ENCODE assay signal across 1 cellular context in the genomic region with DNA sequence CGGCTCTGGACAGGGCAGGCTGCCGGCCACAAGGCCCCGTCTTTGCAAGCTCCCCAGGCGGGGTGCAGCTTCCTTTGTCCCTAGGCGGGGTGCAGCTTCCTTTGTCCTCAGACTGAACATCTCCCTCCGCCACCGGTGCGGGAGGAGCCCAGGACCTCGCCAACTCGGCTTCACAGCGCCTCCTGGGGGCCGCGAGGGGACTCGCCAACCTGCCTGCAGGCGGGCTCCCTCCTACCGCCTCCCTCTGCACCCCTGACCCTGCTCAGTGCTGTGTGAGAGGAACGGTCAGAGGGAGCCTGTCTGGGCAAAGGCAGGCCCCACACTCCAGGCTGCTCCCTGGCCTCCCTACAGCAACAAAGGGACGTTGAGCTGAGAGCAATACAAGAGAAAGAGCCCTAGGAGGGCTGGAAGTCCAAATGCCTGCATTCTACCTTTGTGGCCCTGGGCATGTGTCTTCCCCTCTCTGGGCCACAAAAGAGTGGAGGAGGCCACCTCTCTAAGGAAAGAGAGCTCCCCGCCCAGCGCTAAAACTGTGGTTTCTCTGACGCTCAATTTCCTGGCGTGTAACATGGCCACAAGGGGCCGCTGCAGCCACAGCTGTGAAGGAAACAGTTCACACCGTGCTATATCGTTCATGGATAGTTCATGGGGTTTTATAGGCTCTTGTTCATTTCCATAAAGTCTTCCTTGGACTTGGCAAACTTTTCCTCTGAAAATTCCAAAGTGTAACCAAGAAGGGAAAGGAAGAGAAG.
TF ChIP-seq lines count a peak whose summit lies in the region.

No MANE protein-coding gene starts in this region.

TF ChIP-seq in HepG2, 621 proteins besides CTCF, POLR2A, EP300 and RAD21 (continued from another document and continues in another):
- TF ChIP-seq TOPORS (CRISPR knock-in tag; IDR thresholded peaks at IDR 0.05) (no peak), CAMTA2 (CRISPR knock-in tag; IDR thresholded peaks at IDR 0.05; ENCODE audit: borderline replicate concordance) (no peak), RXRB (CRISPR knock-in tag; IDR thresholded peaks at IDR 0.05; ENCODE audit: borderline replicate concordance) (peak; percentile 62; the same call in 1 of the 2 replicates), NBN (conservative IDR thresholded peaks at IDR 0.05) (no peak), NR2F6 (IDR thresholded peaks at IDR 0.05) (no peak), NR2F6 (CRISPR knock-in tag; IDR thresholded peaks at IDR 0.05) (no peak; the same call in 1 of the 2 replicates), ZNF75D (CRISPR knock-in tag; IDR thresholded peaks at IDR 0.05; ENCODE audit: borderline replicate concordance) (no peak), MLLT10 (CRISPR knock-in tag; IDR thresholded peaks at IDR 0.05) (no peak), DNMT3B (CRISPR knock-in tag; conservative IDR thresholded peaks at IDR 0.05) (peak; percentile 68), GATAD1 (CRISPR knock-in tag; IDR thresholded peaks at IDR 0.05) (peak; percentile 5; the same call in 1 of the 2 replicates), RBAK (CRISPR knock-in tag; IDR thresholded peaks at IDR 0.05) (peak; percentile 77; the same call in 1 of the 2 replicates), ZNF282 (IDR thresholded peaks at IDR 0.05; ENCODE audit: partially characterized antibody) (no peak)
- TF ChIP-seq, protein P1, sequence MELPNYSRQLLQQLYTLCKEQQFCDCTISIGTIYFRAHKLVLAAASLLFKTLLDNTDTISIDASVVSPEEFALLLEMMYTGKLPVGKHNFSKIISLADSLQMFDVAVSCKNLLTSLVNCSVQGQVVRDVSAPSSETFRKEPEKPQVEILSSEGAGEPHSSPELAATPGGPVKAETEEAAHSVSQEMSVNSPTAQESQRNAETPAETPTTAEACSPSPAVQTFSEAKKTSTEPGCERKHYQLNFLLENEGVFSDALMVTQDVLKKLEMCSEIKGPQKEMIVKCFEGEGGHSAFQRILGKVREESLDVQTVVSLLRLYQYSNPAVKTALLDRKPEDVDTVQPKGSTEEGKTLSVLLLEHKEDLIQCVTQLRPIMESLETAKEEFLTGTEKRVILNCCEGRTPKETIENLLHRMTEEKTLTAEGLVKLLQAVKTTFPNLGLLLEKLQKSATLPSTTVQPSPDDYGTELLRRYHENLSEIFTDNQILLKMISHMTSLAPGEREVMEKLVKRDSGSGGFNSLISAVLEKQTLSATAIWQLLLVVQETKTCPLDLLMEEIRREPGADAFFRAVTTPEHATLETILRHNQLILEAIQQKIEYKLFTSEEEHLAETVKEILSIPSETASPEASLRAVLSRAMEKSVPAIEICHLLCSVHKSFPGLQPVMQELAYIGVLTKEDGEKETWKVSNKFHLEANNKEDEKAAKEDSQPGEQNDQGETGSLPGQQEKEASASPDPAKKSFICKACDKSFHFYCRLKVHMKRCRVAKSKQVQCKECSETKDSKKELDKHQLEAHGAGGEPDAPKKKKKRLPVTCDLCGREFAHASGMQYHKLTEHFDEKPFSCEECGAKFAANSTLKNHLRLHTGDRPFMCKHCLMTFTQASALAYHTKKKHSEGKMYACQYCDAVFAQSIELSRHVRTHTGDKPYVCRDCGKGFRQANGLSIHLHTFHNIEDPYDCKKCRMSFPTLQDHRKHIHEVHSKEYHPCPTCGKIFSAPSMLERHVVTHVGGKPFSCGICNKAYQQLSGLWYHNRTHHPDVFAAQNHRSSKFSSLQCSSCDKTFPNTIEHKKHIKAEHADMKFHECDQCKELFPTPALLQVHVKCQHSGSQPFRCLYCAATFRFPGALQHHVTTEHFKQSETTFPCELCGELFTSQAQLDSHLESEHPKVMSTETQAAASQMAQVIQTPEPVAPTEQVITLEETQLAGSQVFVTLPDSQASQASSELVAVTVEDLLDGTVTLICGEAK (IDR thresholded peaks at IDR 0.05) = no peak
- TF ChIP-seq, protein P1 (CRISPR knock-in tag; IDR thresholded peaks at IDR 0.05) = no peak
- TF ChIP-seq, protein P2, sequence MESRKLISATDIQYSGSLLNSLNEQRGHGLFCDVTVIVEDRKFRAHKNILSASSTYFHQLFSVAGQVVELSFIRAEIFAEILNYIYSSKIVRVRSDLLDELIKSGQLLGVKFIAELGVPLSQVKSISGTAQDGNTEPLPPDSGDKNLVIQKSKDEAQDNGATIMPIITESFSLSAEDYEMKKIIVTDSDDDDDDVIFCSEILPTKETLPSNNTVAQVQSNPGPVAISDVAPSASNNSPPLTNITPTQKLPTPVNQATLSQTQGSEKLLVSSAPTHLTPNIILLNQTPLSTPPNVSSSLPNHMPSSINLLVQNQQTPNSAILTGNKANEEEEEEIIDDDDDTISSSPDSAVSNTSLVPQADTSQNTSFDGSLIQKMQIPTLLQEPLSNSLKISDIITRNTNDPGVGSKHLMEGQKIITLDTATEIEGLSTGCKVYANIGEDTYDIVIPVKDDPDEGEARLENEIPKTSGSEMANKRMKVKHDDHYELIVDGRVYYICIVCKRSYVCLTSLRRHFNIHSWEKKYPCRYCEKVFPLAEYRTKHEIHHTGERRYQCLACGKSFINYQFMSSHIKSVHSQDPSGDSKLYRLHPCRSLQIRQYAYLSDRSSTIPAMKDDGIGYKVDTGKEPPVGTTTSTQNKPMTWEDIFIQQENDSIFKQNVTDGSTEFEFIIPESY (CRISPR knock-in tag; IDR thresholded peaks at IDR 0.05) = no peak
- TF ChIP-seq, protein P3, sequence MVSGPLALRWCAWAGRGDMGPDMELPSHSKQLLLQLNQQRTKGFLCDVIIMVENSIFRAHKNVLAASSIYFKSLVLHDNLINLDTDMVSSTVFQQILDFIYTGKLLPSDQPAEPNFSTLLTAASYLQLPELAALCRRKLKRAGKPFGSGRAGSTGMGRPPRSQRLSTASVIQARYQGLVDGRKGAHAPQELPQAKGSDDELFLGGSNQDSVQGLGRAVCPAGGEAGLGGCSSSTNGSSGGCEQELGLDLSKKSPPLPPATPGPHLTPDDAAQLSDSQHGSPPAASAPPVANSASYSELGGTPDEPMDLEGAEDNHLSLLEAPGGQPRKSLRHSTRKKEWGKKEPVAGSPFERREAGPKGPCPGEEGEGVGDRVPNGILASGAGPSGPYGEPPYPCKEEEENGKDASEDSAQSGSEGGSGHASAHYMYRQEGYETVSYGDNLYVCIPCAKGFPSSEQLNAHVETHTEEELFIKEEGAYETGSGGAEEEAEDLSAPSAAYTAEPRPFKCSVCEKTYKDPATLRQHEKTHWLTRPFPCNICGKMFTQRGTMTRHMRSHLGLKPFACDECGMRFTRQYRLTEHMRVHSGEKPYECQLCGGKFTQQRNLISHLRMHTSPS (CRISPR knock-in tag; IDR thresholded peaks at IDR 0.05; ENCODE audit: low read depth) = no peak; the same call in 1 of the 2 replicates
- TF ChIP-seq, protein P4, sequence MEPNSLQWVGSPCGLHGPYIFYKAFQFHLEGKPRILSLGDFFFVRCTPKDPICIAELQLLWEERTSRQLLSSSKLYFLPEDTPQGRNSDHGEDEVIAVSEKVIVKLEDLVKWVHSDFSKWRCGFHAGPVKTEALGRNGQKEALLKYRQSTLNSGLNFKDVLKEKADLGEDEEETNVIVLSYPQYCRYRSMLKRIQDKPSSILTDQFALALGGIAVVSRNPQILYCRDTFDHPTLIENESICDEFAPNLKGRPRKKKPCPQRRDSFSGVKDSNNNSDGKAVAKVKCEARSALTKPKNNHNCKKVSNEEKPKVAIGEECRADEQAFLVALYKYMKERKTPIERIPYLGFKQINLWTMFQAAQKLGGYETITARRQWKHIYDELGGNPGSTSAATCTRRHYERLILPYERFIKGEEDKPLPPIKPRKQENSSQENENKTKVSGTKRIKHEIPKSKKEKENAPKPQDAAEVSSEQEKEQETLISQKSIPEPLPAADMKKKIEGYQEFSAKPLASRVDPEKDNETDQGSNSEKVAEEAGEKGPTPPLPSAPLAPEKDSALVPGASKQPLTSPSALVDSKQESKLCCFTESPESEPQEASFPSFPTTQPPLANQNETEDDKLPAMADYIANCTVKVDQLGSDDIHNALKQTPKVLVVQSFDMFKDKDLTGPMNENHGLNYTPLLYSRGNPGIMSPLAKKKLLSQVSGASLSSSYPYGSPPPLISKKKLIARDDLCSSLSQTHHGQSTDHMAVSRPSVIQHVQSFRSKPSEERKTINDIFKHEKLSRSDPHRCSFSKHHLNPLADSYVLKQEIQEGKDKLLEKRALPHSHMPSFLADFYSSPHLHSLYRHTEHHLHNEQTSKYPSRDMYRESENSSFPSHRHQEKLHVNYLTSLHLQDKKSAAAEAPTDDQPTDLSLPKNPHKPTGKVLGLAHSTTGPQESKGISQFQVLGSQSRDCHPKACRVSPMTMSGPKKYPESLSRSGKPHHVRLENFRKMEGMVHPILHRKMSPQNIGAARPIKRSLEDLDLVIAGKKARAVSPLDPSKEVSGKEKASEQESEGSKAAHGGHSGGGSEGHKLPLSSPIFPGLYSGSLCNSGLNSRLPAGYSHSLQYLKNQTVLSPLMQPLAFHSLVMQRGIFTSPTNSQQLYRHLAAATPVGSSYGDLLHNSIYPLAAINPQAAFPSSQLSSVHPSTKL (CRISPR knock-in tag; IDR thresholded peaks at IDR 0.05) = no peak
- TF ChIP-seq, protein P5, sequence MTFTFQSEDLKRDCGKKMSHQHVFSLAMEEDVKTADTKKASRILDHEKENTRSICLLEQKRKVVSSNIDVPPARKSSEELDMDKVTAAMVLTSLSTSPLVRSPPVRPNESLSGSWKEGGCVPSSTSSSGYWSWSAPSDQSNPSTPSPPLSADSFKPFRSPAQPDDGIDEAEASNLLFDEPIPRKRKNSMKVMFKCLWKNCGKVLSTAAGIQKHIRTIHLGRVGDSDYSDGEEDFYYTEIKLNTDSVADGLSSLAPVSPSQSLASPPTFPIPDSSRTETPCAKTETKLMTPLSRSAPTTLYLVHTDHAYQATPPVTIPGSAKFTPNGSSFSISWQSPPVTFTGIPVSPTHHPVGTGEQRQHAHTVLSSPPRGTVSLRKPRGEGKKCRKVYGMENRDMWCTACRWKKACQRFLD (CRISPR knock-in tag; IDR thresholded peaks at IDR 0.05; ENCODE audit: borderline replicate concordance) = 0 out of 2 replicates have a peak, but pooled peaks have one; percentile 39
- TF ChIP-seq, protein P6, sequence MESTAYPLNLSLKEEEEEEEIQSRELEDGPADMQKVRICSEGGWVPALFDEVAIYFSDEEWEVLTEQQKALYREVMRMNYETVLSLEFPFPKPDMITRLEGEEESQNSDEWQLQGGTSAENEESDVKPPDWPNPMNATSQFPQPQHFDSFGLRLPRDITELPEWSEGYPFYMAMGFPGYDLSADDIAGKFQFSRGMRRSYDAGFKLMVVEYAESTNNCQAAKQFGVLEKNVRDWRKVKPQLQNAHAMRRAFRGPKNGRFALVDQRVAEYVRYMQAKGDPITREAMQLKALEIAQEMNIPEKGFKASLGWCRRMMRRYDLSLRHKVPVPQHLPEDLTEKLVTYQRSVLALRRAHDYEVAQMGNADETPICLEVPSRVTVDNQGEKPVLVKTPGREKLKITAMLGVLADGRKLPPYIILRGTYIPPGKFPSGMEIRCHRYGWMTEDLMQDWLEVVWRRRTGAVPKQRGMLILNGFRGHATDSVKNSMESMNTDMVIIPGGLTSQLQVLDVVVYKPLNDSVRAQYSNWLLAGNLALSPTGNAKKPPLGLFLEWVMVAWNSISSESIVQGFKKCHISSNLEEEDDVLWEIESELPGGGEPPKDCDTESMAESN (CRISPR knock-in tag; conservative IDR thresholded peaks at IDR 0.05) = peak; percentile 67
- TF ChIP-seq, protein P7, sequence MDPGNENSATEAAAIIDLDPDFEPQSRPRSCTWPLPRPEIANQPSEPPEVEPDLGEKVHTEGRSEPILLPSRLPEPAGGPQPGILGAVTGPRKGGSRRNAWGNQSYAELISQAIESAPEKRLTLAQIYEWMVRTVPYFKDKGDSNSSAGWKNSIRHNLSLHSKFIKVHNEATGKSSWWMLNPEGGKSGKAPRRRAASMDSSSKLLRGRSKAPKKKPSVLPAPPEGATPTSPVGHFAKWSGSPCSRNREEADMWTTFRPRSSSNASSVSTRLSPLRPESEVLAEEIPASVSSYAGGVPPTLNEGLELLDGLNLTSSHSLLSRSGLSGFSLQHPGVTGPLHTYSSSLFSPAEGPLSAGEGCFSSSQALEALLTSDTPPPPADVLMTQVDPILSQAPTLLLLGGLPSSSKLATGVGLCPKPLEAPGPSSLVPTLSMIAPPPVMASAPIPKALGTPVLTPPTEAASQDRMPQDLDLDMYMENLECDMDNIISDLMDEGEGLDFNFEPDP (CRISPR knock-in tag; conservative IDR thresholded peaks at IDR 0.05) = no peak
